ENCODE assay signal across 11 cellular contexts in genomic region chr3:46880884-46881818, GRCh38. TPM values are rescaled to one million over a fixed set of nuclear protein-coding genes. Genes with fewer than 3 reads are reported as not detected.
DNase-seq lines count a peak whose midpoint lies in the region; FAIRE-seq and TF ChIP-seq lines count a peak whose summit lies in the region.
"Had no signal": no experiment of that assay in that cellular context is flagged by ENCODE, and none has a peak within 500 bp of the region (broad histone marks: within the 10 kb centered on the region; RNA-seq: fewer than 3 reads in every experiment).

No MANE protein-coding gene starts in this region.

- no peak overlapping the region for H2AFZ ChIP-seq in keratinocyte (ENCODE audit: control insufficient read depth, low read length)

- CTCF ChIA-PET in HEK293 (lab: Yijun Ruan, JAX) = interaction anchor here (1.6 kb wide), 1 partner anchor 14 kb away, joined by 7 read pairs; no protein-coding TSS in a partner anchor

- H3K4me3 ChIP-seq in HEK293 (ENCODE audit: low read depth, low read length) (0 out of 2 replicates have a peak overlapping the region, but pooled peaks have one; percentile 49), brain microvascular endothelial cell (ENCODE audit: low read depth, low read length) (peak overlapping the region; percentile 22), keratinocyte (ENCODE audit: control insufficient read depth in 2 of 3, extremely low read depth in 1 of 3, insufficient read depth in 2 of 3, low read depth in 1 of 3, low read length in 3 of 3) (no peak overlapping the region), spleen (peak overlapping the region; percentile 36 to 78 (median 53))
- H3K4me3 ChIP-seq: GM12878 had no signal

- POLR2A ChIA-PET in HEK293 (lab: Yijun Ruan, JAX) = no interaction called here

- H3K27ac ChIP-seq in HEK293 (ENCODE audit: extremely low read depth, low read depth, low read length) = no peak overlapping the region
- no peak overlapping the region for H3K27ac ChIP-seq in brain microvascular endothelial cell
- no peak overlapping the region for H3K27ac ChIP-seq in keratinocyte (ENCODE audit: control insufficient read depth, insufficient read depth, low read length)
- peak overlapping the region in 7 of 8 donors; percentile 67 to 85 (median 83) for H3K27ac ChIP-seq in spleen

- dilution Hi-C loops in keratinocyte (cut with MboI; ENCODE audit: extremely low pct_ligation_motif_present, low sequenced_read_pairs) = no loop called here

- H3K27me3 ChIP-seq in brain microvascular endothelial cell (replicated peaks) (peaks cover 39% of the 10 kb centered on the region), keratinocyte (ENCODE audit: control insufficient read depth, extremely low read depth, insufficient read depth, low read length) (peaks cover 59% of the 10 kb centered on the region), spleen (replicated peaks in 1 of 7) (peaks cover 0 to 62% (median 43%) of the 10 kb centered on the region in 7 donors)

- FAIRE-seq in keratinocyte (lab: Jason Lieb, UNC) = no peak
- FAIRE-seq: GM12878 had no signal

- WGBS in spleen, 5 donors = 21 to 30% (median 27%) methylated on average over 45 to 47 of the region's 47 CpGs

- TF ChIP-seq CTCF in HEK293 (tag by site-specific recombination; IDR thresholded peaks at IDR 0.05) = no peak
- TF ChIP-seq CTCF in brain microvascular endothelial cell (IDR thresholded peaks at IDR 0.05; ENCODE audit: low read depth, low read length, missing control alignments) = no peak
- no peak for TF ChIP-seq CTCF in keratinocyte (optimal IDR thresholded peaks at IDR 0.05 in 1 of 3, IDR thresholded peaks at IDR 0.05 in 1 of 3, conservative IDR thresholded peaks at IDR 0.05 in 1 of 3; ENCODE audit: extremely low read depth in 1 of 3, insufficient read depth in 2 of 3, low read length in 3 of 3)
- TF ChIP-seq CTCF in spleen (IDR thresholded peaks at IDR 0.05 in 8 of 11, conservative IDR thresholded peaks at IDR 0.05 in 3 of 11) = no peak

- H3K4me1 ChIP-seq in HEK293 (ENCODE audit: control insufficient read depth, insufficient read depth, low read length) (no peaks in the 10 kb centered on the region), keratinocyte (ENCODE audit: control insufficient read depth, extremely low read depth, insufficient read depth, low read length) (no peaks in the 10 kb centered on the region), spleen (peaks cover 6 to 57% (median 35%) of the 10 kb centered on the region in 6 donors)

- no peaks in the 10 kb centered on the region for H3K9me1 ChIP-seq in keratinocyte (ENCODE audit: control insufficient read depth, extremely low read depth, insufficient read depth, low read length)

- no peaks in the 10 kb centered on the region for H4K20me1 ChIP-seq in keratinocyte (ENCODE audit: control insufficient read depth, extremely low read depth, insufficient read depth, low read length)

- in situ Hi-C loops in brain microvascular endothelial cell (cut with HindIII; ENCODE audit: low pct_ligation_motif_present, low sequenced_read_pairs) = no loop called here
- in situ Hi-C loops in KBM-7 (cut with MboI; ENCODE audit: low pct_unique_long_range_greater_than_20kb, low sequenced_read_pairs) = no loop called here

- TF ChIP-seq POLR2A in spleen (IDR thresholded peaks at IDR 0.05) = no peak

- intact Hi-C loops in spleen (cut with DNase I; ENCODE audit: low total_unique reads) = no loop called here

- H3K79me2 ChIP-seq in keratinocyte (ENCODE audit: control insufficient read depth, insufficient read depth, low read length) = no peaks in the 10 kb centered on the region

- no peak for DNase-seq in brain microvascular endothelial cell
- DNase-seq in keratinocyte (ENCODE audit: low read depth, low spot score) = no peak
- DNase-seq in spleen = no peak
- DNase-seq in stimulated activated CD4-positive, alpha-beta T cell treated with anti-CD3 and anti-CD28 coated beads, Interleukin-1b, Interleukin-23, amount 100 ng/mL, for 48 hours = no peak
- DNase-seq in COLO668 (lab: John Stamatoyannopoulos, UW; ENCODE audit: unreplicated experiment) = no peak
- DNase-seq in KBM-7 = no peak
- DNase-seq in HK-2 (ENCODE audit: unreplicated experiment) = no peak
- DNase-seq: dermis blood vessel endothelial cell had no signal

- peak overlapping the region; percentile 5 for H3K4me2 ChIP-seq in keratinocyte (ENCODE audit: control insufficient read depth, extremely low read depth, insufficient read depth, low read depth, low read length)

- no peak overlapping the region for H3K9ac ChIP-seq in keratinocyte (ENCODE audit: control insufficient read depth, extremely low read depth, insufficient read depth, low read length)

- no peaks in the 10 kb centered on the region for H3K9me3 ChIP-seq in HEK293 (ENCODE audit: control insufficient read depth, insufficient read depth, low read depth, low read length)
- no peaks in the 10 kb centered on the region for H3K9me3 ChIP-seq in keratinocyte (ENCODE audit: control insufficient read depth, low read depth, low read length)
- H3K9me3 ChIP-seq in spleen = no peaks in the 10 kb centered on the region

- H3K36me3 ChIP-seq in HEK293 (ENCODE audit: control insufficient read depth in 2 of 2, insufficient read depth in 1 of 2, low read length in 2 of 2) = no peaks in the 10 kb centered on the region
- no peaks in the 10 kb centered on the region for H3K36me3 ChIP-seq in brain microvascular endothelial cell (replicated peaks)
- H3K36me3 ChIP-seq in keratinocyte (ENCODE audit: control insufficient read depth in 2 of 2, extremely low read depth in 1 of 2, insufficient read depth in 2 of 2, low read length in 2 of 2) = no peaks in the 10 kb centered on the region
- H3K36me3 ChIP-seq in spleen = no peaks in the 10 kb centered on the region

TF ChIP-seq in HEK293, 187 proteins besides CTCF, POLR2A, EP300 and RAD21:
- TF ChIP-seq KLF8 (tag by site-specific recombination; IDR thresholded peaks at IDR 0.05) (no peak), ZNF549 (tag by site-specific recombination; IDR thresholded peaks at IDR 0.05) (no peak), REPIN1 (tag by site-specific recombination; IDR thresholded peaks at IDR 0.05; ENCODE audit: low read depth) (no peak), ZNF223 (tag by site-specific recombination; IDR thresholded peaks at IDR 0.05) (no peak), ZNF529 (tag by site-specific recombination; IDR thresholded peaks at IDR 0.05; ENCODE audit: insufficient replicate concordance) (no peak)

RNA-seq across cellular contexts. Expression of gene PTH1R, which starts 3.6 kb away (rescaled TPM):
- polyA plus RNA-seq in keratinocyte (not detected in 3 replicates), spleen (100 to 1,000 TPM in 1 of 3 donors, 10 to 100 TPM in 2; 61.8 to 190 (median 67.1) TPM)
- polyA plus RNA-seq in keratinocyte (2011; ENCODE audit: low read depth) = not detected
- polyA plus RNA-seq in keratinocyte (2011; cell fraction: cytosol; rRNA removed) = not detected in 2 replicates
- polyA plus RNA-seq in keratinocyte (2011; cell fraction: nucleus; rRNA removed) = not detected in 2 replicates
- polyA plus RNA-seq in keratinocyte (2012; ENCODE audit: low replicate concordance) = not detected in 2 replicates
- not detected in 3 replicates for polyA minus RNA-seq in keratinocyte
- not detected for polyA minus RNA-seq in keratinocyte (2011; cell fraction: cytosol; rRNA and poly(A)+ RNA removed)
- not detected in 2 replicates for polyA minus RNA-seq in keratinocyte (2011; cell fraction: nucleus; rRNA and poly(A)+ RNA removed)
- total RNA-seq in spleen = 10 to 100 TPM in 6 of 7 donors, 1 to 10 TPM in 1; 5.1 to 38.7 (median 21.9) TPM
- total RNA-seq: GM12878 had no signal
- polyA plus RNA-seq: GM12878 had no signal

RNA-seq across cellular contexts. Expression of gene MYL3, which starts 17.9 kb away (rescaled TPM):
- polyA plus RNA-seq in keratinocyte (not detected in 3 replicates), spleen (1 to 10 TPM; 2.6 to 6.7 (median 5.3) TPM)
- not detected for polyA plus RNA-seq in keratinocyte (2011; ENCODE audit: low read depth)
- not detected in 2 replicates for polyA plus RNA-seq in keratinocyte (2011; cell fraction: cytosol; rRNA removed)
- not detected in 2 replicates for polyA plus RNA-seq in keratinocyte (2011; cell fraction: nucleus; rRNA removed)
- not detected in 2 replicates for polyA plus RNA-seq in keratinocyte (2012; ENCODE audit: low replicate concordance)
- not detected in 3 replicates for polyA minus RNA-seq in keratinocyte
- not detected for polyA minus RNA-seq in keratinocyte (2011; cell fraction: cytosol; rRNA and poly(A)+ RNA removed)
- polyA minus RNA-seq in keratinocyte (2011; cell fraction: nucleus; rRNA and poly(A)+ RNA removed) = not detected in 2 replicates
- total RNA-seq in spleen = 10 to 100 TPM in 2 of 7 donors, 1 to 10 TPM in 5; 1.9 to 16.2 (median 7.3) TPM
- total RNA-seq: dermis blood vessel endothelial cell, GM12878, pulmonary artery endothelial cell had no signal

Comparison
In these comparisons a context has a peak if more than half of its experiments do, and no peak if none do; other contexts are left out.
1. H3K27ac ChIP-seq: peak in spleen (7 of 8); none in HEK293 (single experiment), brain microvascular endothelial cell (single experiment) and keratinocyte (single experiment).
2. H3K4me3 ChIP-seq: peak in HEK293 (single experiment), brain microvascular endothelial cell (single experiment) and spleen (8 of 8); none in keratinocyte (0 of 3).
3. RNA of gene PTH1R, which starts 3.6 kb away (polyA plus RNA-seq): 61.8 to 190 TPM in spleen; not detected in keratinocyte; every median in the first group is over 10 times any median in the second.